In genomic region chr12:30847259-30847658, GRCh38 we compare ENCODE assay signal across 8 cellular contexts.
DNase-seq lines count a peak whose midpoint lies in the region; ATAC-seq and TF ChIP-seq lines count a peak whose summit lies in the region.

No MANE protein-coding gene starts in this region.

- no peak overlapping the region for H3K4me3 ChIP-seq in epithelial cell of esophagus (ENCODE audit: low read length)

- TF ChIP-seq CTCF in RWPE1 (conservative IDR thresholded peaks at IDR 0.05; ENCODE audit: low read depth) (peak; percentile 78), epithelial cell of esophagus (IDR thresholded peaks at IDR 0.05; ENCODE audit: insufficient read depth, low read depth, low read length, missing control alignments) (peak; percentile 68), osteocyte (IDR thresholded peaks at IDR 0.05) (peak; percentile 86)

- H3K27ac Mint-ChIP-seq in activated naive CD4-positive, alpha-beta T cell treated with anti-CD3 and anti-CD28 coated beads for 36 hours, result no peak overlapping the region
- H3K27ac Mint-ChIP-seq in osteocyte (ENCODE audit: unreplicated experiment), result no peak overlapping the region

- H3K4me1 Mint-ChIP-seq in activated naive CD4-positive, alpha-beta T cell treated with anti-CD3 and anti-CD28 coated beads for 36 hours (ENCODE audit: low read depth), result peaks cover 4% of the 10 kb centered on the region
- H3K4me1 Mint-ChIP-seq in osteocyte (ENCODE audit: unreplicated experiment), result peaks cover 9% of the 10 kb centered on the region

- H3K36me3 Mint-ChIP-seq in activated naive CD4-positive, alpha-beta T cell treated with anti-CD3 and anti-CD28 coated beads for 36 hours (ENCODE audit: low read depth), result no peaks in the 10 kb centered on the region
- no peaks in the 10 kb centered on the region for H3K36me3 Mint-ChIP-seq in osteocyte (ENCODE audit: unreplicated experiment)

- intact Hi-C loops in activated naive CD4-positive, alpha-beta T cell treated with anti-CD3 and anti-CD28 coated beads for 36 hours (cut with micrococcal nuclease), result loop anchor here (1.0 to 10.0 kb wide), 6 partner anchors 139 to 1292 kb away; no protein-coding TSS in a partner anchor

- CTCF ChIA-PET in activated naive CD4-positive, alpha-beta T cell treated with anti-CD3 and anti-CD28 coated beads for 36 hours (lab: Charles Lee), result interaction anchor here (0.7 to 7.1 kb wide), 21 partner anchors 15 to 1296 kb away, joined by 3 to 63 read pairs (median 3); partner anchors contain the start of gene DDX11
- CTCF ChIA-PET in RWPE1 (lab: Yijun Ruan, JAX), result interaction anchor here (0.5 to 3.3 kb wide), 7 partner anchors 69 to 1517 kb away, joined by 3 to 28 read pairs (median 3); no protein-coding TSS in a partner anchor

- peaks cover 5% of the 10 kb centered on the region for H3K27me3 Mint-ChIP-seq in activated naive CD4-positive, alpha-beta T cell treated with anti-CD3 and anti-CD28 coated beads for 36 hours (ENCODE audit: low read depth)
- H3K27me3 Mint-ChIP-seq in osteocyte (ENCODE audit: unreplicated experiment), result peaks cover 48% of the 10 kb centered on the region

- H3K27ac ChIP-seq in RWPE1, result no peak overlapping the region

- POLR2A ChIA-PET in RWPE1 (lab: Yijun Ruan, JAX; ENCODE audit: low non-redundant PET), result no interaction called here

- DNase-seq in activated naive CD4-positive, alpha-beta T cell treated with anti-CD3 and anti-CD28 coated beads for 36 hours, result peak; percentile 32
- no peak for DNase-seq in activated naive CD4-positive, alpha-beta T cell treated with anti-CD3 and anti-CD28 coated beads, Interleukin-2, amount 50 U/mL, for 16 hours
- DNase-seq in NCI-H1048 (lab: John Stamatoyannopoulos, UW), result peak; percentile 11
- DNase-seq in RWPE1 (ENCODE audit: low spot score), result no peak
- DNase-seq in epithelial cell of esophagus (ENCODE audit: low read depth), result peak; percentile 83
- DNase-seq in osteocyte (ENCODE audit: extremely low spot score, unreplicated experiment), result no peak
- DNase-seq in effector CD4-positive, alpha-beta T cell, result no peak

- H3K4me3 Mint-ChIP-seq in activated naive CD4-positive, alpha-beta T cell treated with anti-CD3 and anti-CD28 coated beads for 36 hours, result no peak overlapping the region
- H3K4me3 Mint-ChIP-seq in osteocyte (ENCODE audit: unreplicated experiment), result no peak overlapping the region

- ATAC-seq in HG02981 (IDR thresholded peaks at IDR 0.05; ENCODE audit: unreplicated experiment), result no peak

- no peaks in the 10 kb centered on the region for H3K9me3 Mint-ChIP-seq in activated naive CD4-positive, alpha-beta T cell treated with anti-CD3 and anti-CD28 coated beads for 36 hours
- H3K9me3 Mint-ChIP-seq in osteocyte (ENCODE audit: unreplicated experiment), result no peaks in the 10 kb centered on the region

Comparison
In these comparisons a context has a peak if more than half of its experiments do, and no peak if none do; other contexts are left out.
1. DNase-seq: peak in activated naive CD4-positive, alpha-beta T cell treated with anti-CD3 and anti-CD28 coated beads for 36 hours (single experiment), NCI-H1048 (single experiment) and epithelial cell of esophagus (single experiment); none in activated naive CD4-positive, alpha-beta T cell treated with anti-CD3 and anti-CD28 coated beads, Interleukin-2, amount 50 U/mL, for 16 hours (single experiment), RWPE1 (single experiment), osteocyte (single experiment) and effector CD4-positive, alpha-beta T cell (single experiment).
2. Peak in every context shown above with its lines, with median percentiles within 50 percentile points of each other: CTCF ChIP-seq.